8 cellular contexts compared by ENCODE assay signal in genomic region chr6:30481965-30482644, GRCh38. TPM values are rescaled to one million over a fixed set of nuclear protein-coding genes. Genes with fewer than 3 reads are reported as not detected.
DNase-seq lines count a peak whose midpoint lies in the region; ATAC-seq and TF ChIP-seq lines count a peak whose summit lies in the region.
"Not testable (repeated sequence)": the region's sequence is repeated elsewhere in the genome, so short reads cannot be mapped to it uniquely, and the experiment has no call there.

No MANE protein-coding gene starts in this region.

- DNase-seq in GM10266 (ENCODE audit: extremely low spot score) (peak; percentile 84), NCI-H526 treated with DMSO at 0.1 percent for 48 hours (lab: John Stamatoyannopoulos, UW) (peak; percentile 24), WTC11 (ENCODE audit: low spot score) (peak; percentile 94), right atrium auricular region (ENCODE audit: low spot score) (peak; percentile 76), posterior cingulate gyrus (peak in 9 of 10 donors; percentile 46 to 94 (median 66)), tibial artery (peak; percentile 72 to 75)
- not testable (repeated sequence) for DNase-seq in astrocyte of the cerebellum (ENCODE audit: low read depth)

- H3K27me3 Mint-ChIP-seq in WTC11 (ENCODE audit: low read depth) = peaks cover 67% of the 10 kb centered on the region

- H3K27ac ChIP-seq in right atrium auricular region, tibial artery: not testable (repeated sequence)

- H3K4me1 Mint-ChIP-seq in WTC11 = not testable (repeated sequence)

- not testable (repeated sequence) for H3K36me3 Mint-ChIP-seq in WTC11

- H3K27ac Mint-ChIP-seq in WTC11 = not testable (repeated sequence)

- in situ Hi-C loops in astrocyte of the cerebellum (cut with HindIII; ENCODE audit: low sequenced_read_pairs) = not testable (repeated sequence)

- H3K9me3 Mint-ChIP-seq in WTC11 = not testable (repeated sequence)

- POLR2A ChIA-PET in WTC11 (lab: Charles Lee) = interaction anchor here (1.0 to 1.1 kb wide), 3 partner anchors 57 to 89 kb away, joined by 3 to 4 read pairs (median 3); partner anchors contain the start of genes ABCF1, GNL1 and PRR3

- H3K9me3 ChIP-seq in right atrium auricular region, tibial artery: not testable (repeated sequence)

- H3K27me3 ChIP-seq in right atrium auricular region = peaks cover 4 to 25% of the 10 kb centered on the region in 2 donors
- H3K27me3 ChIP-seq in tibial artery = peaks cover 0 to 44% of the 10 kb centered on the region in 2 donors

- CTCF ChIA-PET in WTC11 (lab: Charles Lee) = interaction anchor here (0.7 to 9.3 kb wide), 30 partner anchors 8 to 398 kb away, joined by 3 to 212 read pairs (median 7); partner anchors contain the start of genes ABCF1, DHX16 and GNL1

- intact Hi-C loops in posterior cingulate gyrus (cut with DNase I) = loop anchor here (2.0 kb wide), 1 partner anchor 63 kb away; no protein-coding TSS in a partner anchor
- intact Hi-C loops in tibial artery (cut with DNase I; ENCODE audit: low total_unique reads) = loop anchor here (5.0 kb wide), 1 partner anchor 60 kb away; no protein-coding TSS in a partner anchor

- peak; percentile 49 for ATAC-seq in HG03565 (IDR thresholded peaks at IDR 0.05; ENCODE audit: unreplicated experiment)
- peak; percentile 98 for ATAC-seq in WTC11

- H3K4me3 ChIP-seq in astrocyte of the cerebellum (ENCODE audit: low read depth, low read length); tibial artery: not testable (repeated sequence)
- peak overlapping the region in 1 of 2 donors; percentile 21 for H3K4me3 ChIP-seq in right atrium auricular region

- H3K4me1 ChIP-seq in right atrium auricular region = peaks cover 0 to 13% of the 10 kb centered on the region in 2 donors
- H3K4me1 ChIP-seq in tibial artery = not testable (repeated sequence)

- not testable (repeated sequence) for H3K36me3 ChIP-seq in right atrium auricular region, tibial artery

- TF ChIP-seq CTCF in GM10266 (IDR thresholded peaks at IDR 0.05; ENCODE audit: control insufficient read depth, insufficient read depth, low read depth, missing control alignments) (peak; percentile 94), WTC11 (IDR thresholded peaks at IDR 0.05) (peak; percentile 53; the same call in 1 of the 2 replicates), astrocyte of the cerebellum (IDR thresholded peaks at IDR 0.05; ENCODE audit: low read depth, low read length, missing control alignments) (peak; percentile 67), right atrium auricular region (IDR thresholded peaks at IDR 0.05) (peak; percentile 62 to 89), tibial artery (IDR thresholded peaks at IDR 0.05) (peak; percentile 59 to 68)

- peak overlapping the region; percentile 69 for H3K4me3 Mint-ChIP-seq in WTC11

RNA-seq across cellular contexts. Expression of gene HLA-E, which starts 7.2 kb away (rescaled TPM):
- total RNA-seq in WTC11 (2021) (44.6 to 49.0 TPM (median 44.7 TPM) in 3 replicates), right atrium auricular region (100 to 1,000 TPM; 216 to 400 TPM)
